ENCODE assay signal across 22 cellular contexts in genomic region chr3:53865732-53866499, GRCh38. TPM values are rescaled to one million over a fixed set of nuclear protein-coding genes. Genes with fewer than 3 reads are reported as not detected.
DNase-seq lines count a peak whose midpoint lies in the region; ATAC-seq, FAIRE-seq and TF ChIP-seq lines count a peak whose summit lies in the region.
"Had no signal": no experiment of that assay in that cellular context is flagged by ENCODE, and none has a peak within 500 bp of the region (broad histone marks: within the 10 kb centered on the region; RNA-seq: fewer than 3 reads in every experiment).

No MANE protein-coding gene starts in this region.

- intact Hi-C loops in HepG2 (cut with micrococcal nuclease; ENCODE audit: unreplicated experiment), result no loop called here

- no peak for TF ChIP-seq EP300 in HepG2 (IDR thresholded peaks at IDR 0.05; ENCODE audit: low read depth in 2 of 2, low read length in 2 of 2)
- no peak for TF ChIP-seq EP300 in HepG2 (CRISPR knock-in tag; IDR thresholded peaks at IDR 0.05; ENCODE audit: borderline replicate concordance)

- BruUV-seq in HepG2 (replicated peaks; lab: Mats Ljungman, UMichigan), result no TSS peak

- no peaks in the 10 kb centered on the region for H3K79me2 ChIP-seq in HepG2 (ENCODE audit: insufficient read depth, low read length)

- no peak for TF ChIP-seq RAD21 in HepG2 (CRISPR knock-in tag; IDR thresholded peaks at IDR 0.05)

- no peak overlapping the region for H3K9ac ChIP-seq in HepG2 (ENCODE audit: insufficient read depth, low read depth, low read length)

- no peak for TF ChIP-seq CTCF in HepG2 (CRISPR knock-in tag; IDR thresholded peaks at IDR 0.05)

- DNase-seq in HepG2 (ENCODE audit: low spot score) (no peak), RPMI8226 (no peak), hepatic stellate cell (ENCODE audit: low spot score) (no peak), Ammon's horn (ENCODE audit: low spot score) (no peak)
- DNase-seq: AML-193; CD4-positive, CD25-positive, alpha-beta regulatory T cell; DMS79; HCEC 1CT; MG63; NCI-H1105; NCI-H187 treated with DMSO at 0.1 percent for 48 hours; NCI-H2171; NCI-H446 treated with DMSO at 0.1 percent for 48 hours; NCI-H748 treated with DMSO at 0.1 percent for 48 hours; SHP77 had no signal

- no peak for FAIRE-seq in HepG2 (lab: Jason Lieb, UNC)
- FAIRE-seq: GM12878 had no signal

- H3K4me2 ChIP-seq in HepG2 (ENCODE audit: low read depth, low read length), result no peak overlapping the region

- H2AFZ ChIP-seq in HepG2 (ENCODE audit: low read length), result no peak overlapping the region

- no peaks in the 10 kb centered on the region for H3K27me3 ChIP-seq in HepG2 (ENCODE audit: control insufficient read depth in 1 of 2, insufficient read depth in 2 of 2, low read length in 2 of 2)
- H3K27me3 ChIP-seq: MG63 had no signal

- in situ Hi-C loops in HepG2 (cut with HindIII; ENCODE audit: extremely low pct_ligation_motif_present, low pct_unique_long_range_greater_than_20kb), result no loop called here

- TF ChIP-seq POLR2A in HepG2 (IDR thresholded peaks at IDR 0.05; ENCODE audit: insufficient read depth in 1 of 2, low read depth in 2 of 2, low read length in 2 of 2), result peak in 1 of 2 experiments; percentile 23; a peak in 1 of 4 replicates

- no peaks in the 10 kb centered on the region for H3K9me3 ChIP-seq in HepG2 (ENCODE audit: low read length)
- H3K9me3 ChIP-seq: MG63 had no signal

- H3K36me3 ChIP-seq in HepG2 (replicated peaks in 1 of 2; ENCODE audit: control insufficient read depth in 1 of 2, insufficient read depth in 2 of 2, low read length in 2 of 2), result peaks cover 18 to 37% of the 10 kb centered on the region in 2 experiments
- H3K36me3 ChIP-seq: MG63 had no signal

- POLR2A ChIA-PET in HepG2 (lab: Yijun Ruan, JAX), result interaction anchor here (1.4 kb wide), 1 partner anchor 21 kb away, joined by 6 read pairs; no protein-coding TSS in a partner anchor

- H3K4me3 ChIP-seq in HepG2 (replicated peaks in 1 of 3; ENCODE audit: insufficient read depth in 1 of 3, low read depth in 2 of 3, low read length in 3 of 3), result no peak overlapping the region
- H3K4me3 ChIP-seq: GM12878, MG63 had no signal

- H4K20me1 ChIP-seq in HepG2 (ENCODE audit: insufficient read depth, low read length), result no peaks in the 10 kb centered on the region

- CTCF ChIA-PET in HepG2 (lab: Yijun Ruan, JAX; ENCODE audit: low intra/inter-chr PET ratio, low total read pairs), result no interaction called here

- ATAC-seq in GM19043 (IDR thresholded peaks at IDR 0.05; ENCODE audit: low read depth, unreplicated experiment) (peak; percentile 77), GM21619 (IDR thresholded peaks at IDR 0.05; ENCODE audit: unreplicated experiment) (peak; percentile 77), HG03135 (IDR thresholded peaks at IDR 0.05; ENCODE audit: unreplicated experiment) (peak; percentile 58), HepG2 (no peak; the same call in 2 of the 3 replicates), GM21360 (IDR thresholded peaks at IDR 0.05; ENCODE audit: unreplicated experiment) (no peak)
- ATAC-seq: GM12878, Panc1, SK-N-SH treated with all-trans-retinoic acid at 6 μM for 48 hours had no signal

- 87% methylated on average over 5 of the region's 5 CpGs for WGBS in HepG2 (ENCODE audit: low lambda C conversion rate)

- peaks cover 28% of the 10 kb centered on the region for H3K4me1 ChIP-seq in HepG2 (ENCODE audit: insufficient read depth, low read length)

- H3K27ac ChIP-seq in HepG2 (ENCODE audit: extremely low read length, insufficient read depth, low read length), result no peak overlapping the region

RNA-seq across cellular contexts. Expression of gene ACTR8, which starts 16.0 kb away (rescaled TPM):
- 29.0 and 38.5 TPM in 2 replicates for total RNA-seq in HepG2 (2016; rRNA removed; fragmentation: Illumina TruSeq; extraction: Trizol)
- 5.4 and 7.5 TPM in 2 replicates for total RNA-seq in HepG2 (2016; cell fraction: cytosol; rRNA removed; fragmentation: Illumina TruSeq; extraction: Trizol; ENCODE audit: low read depth)
- total RNA-seq in HepG2 (2016; cell fraction: insoluble cytoplasmic fraction; rRNA removed; fragmentation: Illumina TruSeq; extraction: Trizol), result 33.7 and 39.1 TPM in 2 replicates
- total RNA-seq in HepG2 (2016; cell fraction: membrane; rRNA removed; fragmentation: Illumina TruSeq; extraction: Trizol), result 10.1 and 11.8 TPM in 2 replicates
- 20.8 and 21.7 TPM in 2 replicates for total RNA-seq in HepG2 (2016; cell fraction: nucleus; rRNA removed; fragmentation: Illumina TruSeq; extraction: Trizol)
- polyA plus RNA-seq in HepG2 (2011; rRNA removed), result 14.8 and 15.5 TPM in 2 replicates
- 9.3 and 13.2 TPM in 2 replicates for polyA plus RNA-seq in HepG2 (2011; cell fraction: cytosol; rRNA removed)
- polyA plus RNA-seq in HepG2 (2011; cell fraction: nucleus; rRNA removed), result 19.0 and 21.7 TPM in 2 replicates
- 17.1 and 18.0 TPM in 2 replicates for polyA plus RNA-seq in HepG2 (2012)
- 4.0 and 4.2 TPM in 2 replicates for polyA plus RNA-seq in HepG2 (2016; cell fraction: cytosol; fragmentation: Illumina TruSeq; extraction: Trizol; ENCODE audit: low read depth)
- 29.5 and 35.4 TPM in 2 replicates for polyA plus RNA-seq in HepG2 (2016; cell fraction: insoluble cytoplasmic fraction; fragmentation: Illumina TruSeq; extraction: Trizol; ENCODE audit: low read depth)
- 4.2 and 6.6 TPM in 2 replicates for polyA plus RNA-seq in HepG2 (2016; cell fraction: membrane; fragmentation: Illumina TruSeq; extraction: Trizol; ENCODE audit: low read depth)
- polyA plus RNA-seq in HepG2 (2016; cell fraction: nucleus; fragmentation: Illumina TruSeq; extraction: Trizol; ENCODE audit: insufficient read depth, low read depth), result 37.5 and 42.4 TPM in 2 replicates
- polyA minus RNA-seq in HepG2 (2011; rRNA and poly(A)+ RNA removed; ENCODE audit: low replicate concordance), result 13.3 and 33.7 TPM in 2 replicates
- polyA minus RNA-seq in HepG2 (2011; cell fraction: cytosol; rRNA and poly(A)+ RNA removed), result 14.8 and 18.1 TPM in 2 replicates
- polyA minus RNA-seq in HepG2 (2011; cell fraction: nucleus; rRNA and poly(A)+ RNA removed), result 29.7 and 44.1 TPM in 2 replicates

RNA-seq across cellular contexts. Expression of gene IL17RB, which starts 19.5 kb away (rescaled TPM):
- 62.7 and 130 TPM in 2 replicates for total RNA-seq in HepG2 (2016; rRNA removed; fragmentation: Illumina TruSeq; extraction: Trizol)
- total RNA-seq in HepG2 (2016; cell fraction: cytosol; rRNA removed; fragmentation: Illumina TruSeq; extraction: Trizol; ENCODE audit: low read depth), result 21.4 and 25.8 TPM in 2 replicates
- total RNA-seq in HepG2 (2016; cell fraction: insoluble cytoplasmic fraction; rRNA removed; fragmentation: Illumina TruSeq; extraction: Trizol), result 63.1 and 130 TPM in 2 replicates
- 31.0 and 36.3 TPM in 2 replicates for total RNA-seq in HepG2 (2016; cell fraction: membrane; rRNA removed; fragmentation: Illumina TruSeq; extraction: Trizol)
- total RNA-seq in HepG2 (2016; cell fraction: nucleus; rRNA removed; fragmentation: Illumina TruSeq; extraction: Trizol), result 189 and 216 TPM in 2 replicates
- 190 and 198 TPM in 2 replicates for polyA plus RNA-seq in HepG2 (2011; rRNA removed)
- polyA plus RNA-seq in HepG2 (2011; cell fraction: cytosol; rRNA removed), result 70.3 and 82.3 TPM in 2 replicates
- polyA plus RNA-seq in HepG2 (2011; cell fraction: nucleus; rRNA removed), result 671 and 683 TPM in 2 replicates
- polyA plus RNA-seq in HepG2 (2012), result 89.0 and 97.8 TPM in 2 replicates
- polyA plus RNA-seq in HepG2 (2016; cell fraction: cytosol; fragmentation: Illumina TruSeq; extraction: Trizol; ENCODE audit: low read depth), result 14.5 and 16.0 TPM in 2 replicates
- 72.6 and 77.1 TPM in 2 replicates for polyA plus RNA-seq in HepG2 (2016; cell fraction: insoluble cytoplasmic fraction; fragmentation: Illumina TruSeq; extraction: Trizol; ENCODE audit: low read depth)
- polyA plus RNA-seq in HepG2 (2016; cell fraction: membrane; fragmentation: Illumina TruSeq; extraction: Trizol; ENCODE audit: low read depth), result 22.5 and 23.7 TPM in 2 replicates
- polyA plus RNA-seq in HepG2 (2016; cell fraction: nucleus; fragmentation: Illumina TruSeq; extraction: Trizol; ENCODE audit: insufficient read depth, low read depth), result 415 and 421 TPM in 2 replicates
- polyA minus RNA-seq in HepG2 (2011; rRNA and poly(A)+ RNA removed; ENCODE audit: low replicate concordance), result 9.5 and 43.2 TPM in 2 replicates
- 23.4 and 24.0 TPM in 2 replicates for polyA minus RNA-seq in HepG2 (2011; cell fraction: cytosol; rRNA and poly(A)+ RNA removed)
- polyA minus RNA-seq in HepG2 (2011; cell fraction: nucleus; rRNA and poly(A)+ RNA removed), result 94.6 and 106 TPM in 2 replicates

RNA-seq across cellular contexts. Expression of gene CHDH, which starts 19.7 kb away (rescaled TPM):
- total RNA-seq in HepG2 (2016; rRNA removed; fragmentation: Illumina TruSeq; extraction: Trizol), result 40.4 and 48.9 TPM in 2 replicates
- 3.3 TPM in 2 replicates for total RNA-seq in HepG2 (2016; cell fraction: cytosol; rRNA removed; fragmentation: Illumina TruSeq; extraction: Trizol; ENCODE audit: low read depth)
- total RNA-seq in HepG2 (2016; cell fraction: insoluble cytoplasmic fraction; rRNA removed; fragmentation: Illumina TruSeq; extraction: Trizol), result 41.6 and 47.1 TPM in 2 replicates
- 15.0 and 16.6 TPM in 2 replicates for total RNA-seq in HepG2 (2016; cell fraction: membrane; rRNA removed; fragmentation: Illumina TruSeq; extraction: Trizol)
- 41.0 and 44.5 TPM in 2 replicates for total RNA-seq in HepG2 (2016; cell fraction: nucleus; rRNA removed; fragmentation: Illumina TruSeq; extraction: Trizol)
- polyA plus RNA-seq in HepG2 (2011; rRNA removed), result 28.1 and 42.9 TPM in 2 replicates
- 23.3 and 24.3 TPM in 2 replicates for polyA plus RNA-seq in HepG2 (2011; cell fraction: cytosol; rRNA removed)
- 209 and 246 TPM in 2 replicates for polyA plus RNA-seq in HepG2 (2011; cell fraction: nucleus; rRNA removed)
- polyA plus RNA-seq in HepG2 (2012), result 32.6 and 41.1 TPM in 2 replicates
- 2.2 and 2.9 TPM in 2 replicates for polyA plus RNA-seq in HepG2 (2016; cell fraction: cytosol; fragmentation: Illumina TruSeq; extraction: Trizol; ENCODE audit: low read depth)
- 31.8 and 33.2 TPM in 2 replicates for polyA plus RNA-seq in HepG2 (2016; cell fraction: insoluble cytoplasmic fraction; fragmentation: Illumina TruSeq; extraction: Trizol; ENCODE audit: low read depth)
- 7.0 and 8.2 TPM in 2 replicates for polyA plus RNA-seq in HepG2 (2016; cell fraction: membrane; fragmentation: Illumina TruSeq; extraction: Trizol; ENCODE audit: low read depth)
- polyA plus RNA-seq in HepG2 (2016; cell fraction: nucleus; fragmentation: Illumina TruSeq; extraction: Trizol; ENCODE audit: insufficient read depth, low read depth), result 89.8 and 92.2 TPM in 2 replicates
- polyA minus RNA-seq in HepG2 (2011; rRNA and poly(A)+ RNA removed; ENCODE audit: low replicate concordance), result 3.1 and 28.1 TPM in 2 replicates
- 11.1 and 12.1 TPM in 2 replicates for polyA minus RNA-seq in HepG2 (2011; cell fraction: cytosol; rRNA and poly(A)+ RNA removed)
- polyA minus RNA-seq in HepG2 (2011; cell fraction: nucleus; rRNA and poly(A)+ RNA removed), result 32.3 and 32.8 TPM in 2 replicates

RNA-seq across cellular contexts. Expression of gene SELENOK, which starts 25.7 kb away (rescaled TPM):
- 47.5 and 67.0 TPM in 2 replicates for total RNA-seq in HepG2 (2016; rRNA removed; fragmentation: Illumina TruSeq; extraction: Trizol)
- 98.1 and 99.7 TPM in 2 replicates for total RNA-seq in HepG2 (2016; cell fraction: cytosol; rRNA removed; fragmentation: Illumina TruSeq; extraction: Trizol; ENCODE audit: low read depth)
- total RNA-seq in HepG2 (2016; cell fraction: insoluble cytoplasmic fraction; rRNA removed; fragmentation: Illumina TruSeq; extraction: Trizol), result 50.3 and 68.2 TPM in 2 replicates
- total RNA-seq in HepG2 (2016; cell fraction: membrane; rRNA removed; fragmentation: Illumina TruSeq; extraction: Trizol), result 64.7 and 72.8 TPM in 2 replicates
- total RNA-seq in HepG2 (2016; cell fraction: nucleus; rRNA removed; fragmentation: Illumina TruSeq; extraction: Trizol), result 41.7 and 53.7 TPM in 2 replicates
- 64.6 and 81.0 TPM in 2 replicates for polyA plus RNA-seq in HepG2 (2011; rRNA removed)
- polyA plus RNA-seq in HepG2 (2011; cell fraction: cytosol; rRNA removed), result 28.9 and 37.4 TPM in 2 replicates
- polyA plus RNA-seq in HepG2 (2011; cell fraction: nucleus; rRNA removed), result 5.1 and 10.8 TPM in 2 replicates
- polyA plus RNA-seq in HepG2 (2012), result 45.5 and 58.6 TPM in 2 replicates
- 101 and 116 TPM in 2 replicates for polyA plus RNA-seq in HepG2 (2016; cell fraction: cytosol; fragmentation: Illumina TruSeq; extraction: Trizol; ENCODE audit: low read depth)
- 40.0 and 57.2 TPM in 2 replicates for polyA plus RNA-seq in HepG2 (2016; cell fraction: insoluble cytoplasmic fraction; fragmentation: Illumina TruSeq; extraction: Trizol; ENCODE audit: low read depth)
- polyA plus RNA-seq in HepG2 (2016; cell fraction: membrane; fragmentation: Illumina TruSeq; extraction: Trizol; ENCODE audit: low read depth), result 48.1 and 56.1 TPM in 2 replicates
- 82.5 and 83.8 TPM in 2 replicates for polyA plus RNA-seq in HepG2 (2016; cell fraction: nucleus; fragmentation: Illumina TruSeq; extraction: Trizol; ENCODE audit: insufficient read depth, low read depth)
- polyA minus RNA-seq in HepG2 (2011; rRNA and poly(A)+ RNA removed; ENCODE audit: low replicate concordance), result 9.2 and 9.5 TPM in 2 replicates
- 9.1 and 9.7 TPM in 2 replicates for polyA minus RNA-seq in HepG2 (2011; cell fraction: cytosol; rRNA and poly(A)+ RNA removed)
- polyA minus RNA-seq in HepG2 (2011; cell fraction: nucleus; rRNA and poly(A)+ RNA removed), result 10.1 and 11.2 TPM in 2 replicates

Comparison
In these comparisons a context has a peak if more than half of its experiments do, and no peak if none do; other contexts are left out.
1. ATAC-seq: peak in GM19043 (single experiment), GM21619 (single experiment) and HG03135 (single experiment); none in HepG2 (single experiment) and GM21360 (single experiment).